ENCODE assay signal across 9 cellular contexts in the genomic region with DNA sequence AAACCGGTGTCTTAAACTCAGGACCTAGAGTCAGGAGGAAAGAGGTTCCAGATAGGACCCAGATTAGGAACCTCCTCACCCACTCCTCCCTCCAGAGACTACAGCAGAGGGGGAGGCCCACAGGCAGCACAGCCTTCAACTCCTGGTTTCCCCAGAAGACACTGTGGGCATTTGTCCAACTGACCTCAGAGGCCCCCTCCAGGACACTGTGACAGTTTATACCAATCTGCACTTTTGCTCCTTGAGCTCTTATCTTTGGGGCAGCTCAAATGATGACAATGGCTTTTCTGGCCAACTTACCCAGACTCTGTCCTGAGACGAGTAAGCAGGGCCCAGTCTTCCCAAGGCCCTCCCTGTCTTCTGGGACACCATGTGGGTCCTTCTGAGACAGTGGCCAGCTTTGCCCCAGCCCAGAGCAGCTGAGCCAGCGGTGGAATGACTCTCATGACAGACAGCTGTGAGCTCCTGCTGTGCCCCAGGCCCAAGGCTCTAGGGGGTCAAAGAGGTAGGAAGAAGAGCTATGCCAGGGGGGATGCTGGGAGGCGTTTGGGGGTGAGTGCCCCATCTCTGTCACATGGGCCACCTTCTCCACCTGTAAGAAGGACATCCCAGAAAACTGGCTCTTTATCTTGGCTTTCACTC. TPM values are rescaled to one million over a fixed set of nuclear protein-coding genes. Genes with fewer than 3 reads are reported as not detected.
DNase-seq lines count a peak whose midpoint lies in the region; ATAC-seq and TF ChIP-seq lines count a peak whose summit lies in the region.
"Had no signal": no experiment of that assay in that cellular context is flagged by ENCODE, and none has a peak within 500 bp of the region (broad histone marks: within the 10 kb centered on the region; RNA-seq: fewer than 3 reads in every experiment).

No MANE protein-coding gene starts in this region.

- H3K4me3 ChIP-seq in fibroblast of pulmonary artery (replicated peaks; ENCODE audit: low read depth, low read length) (peak overlapping the region; percentile 19), HAP-1 (no peak overlapping the region)

- peak overlapping the region; percentile 80 to 86 for H3K4me3 Mint-ChIP-seq in activated T-cell treated with anti-CD3 and anti-CD28 coated beads, Interleukin-2, amount 50 U/mL, for 72 hours
- peak overlapping the region; percentile 58 for H3K4me3 Mint-ChIP-seq in T-helper 17 cell
- H3K4me3 Mint-ChIP-seq in stimulated activated memory B cell treated with anti-CD40 and anti-IgM and Interleukin-4, amounts not matched to agents 10 μg/mL and 1 μg/mL and 100 μg/mL, for 72 hours = peak overlapping the region; percentile 70

- H3K4me1 Mint-ChIP-seq in activated T-cell treated with anti-CD3 and anti-CD28 coated beads, Interleukin-2, amount 50 U/mL, for 72 hours (ENCODE audit: low read depth) = peaks cover 75% of the 10 kb centered on the region
- peaks cover 22% of the 10 kb centered on the region for H3K4me1 Mint-ChIP-seq in T-helper 17 cell
- peaks cover 25% of the 10 kb centered on the region for H3K4me1 Mint-ChIP-seq in stimulated activated memory B cell treated with anti-CD40 and anti-IgM and Interleukin-4, amounts not matched to agents 10 μg/mL and 1 μg/mL and 100 μg/mL, for 72 hours

- no peaks in the 10 kb centered on the region for H3K36me3 ChIP-seq in HAP-1 (replicated peaks)

- H3K27ac Mint-ChIP-seq in activated T-cell treated with anti-CD3 and anti-CD28 coated beads, Interleukin-2, amount 50 U/mL, for 72 hours = peak overlapping the region; percentile 73
- peak overlapping the region; percentile 54 for H3K27ac Mint-ChIP-seq in T-helper 17 cell
- peak overlapping the region; percentile 78 for H3K27ac Mint-ChIP-seq in stimulated activated memory B cell treated with anti-CD40 and anti-IgM and Interleukin-4, amounts not matched to agents 10 μg/mL and 1 μg/mL and 100 μg/mL, for 72 hours

- no peaks in the 10 kb centered on the region for H3K36me3 Mint-ChIP-seq in activated T-cell treated with anti-CD3 and anti-CD28 coated beads, Interleukin-2, amount 50 U/mL, for 72 hours (ENCODE audit: insufficient read depth in 2 of 2)
- peaks cover 4% of the 10 kb centered on the region for H3K36me3 Mint-ChIP-seq in T-helper 17 cell (ENCODE audit: low read depth)
- H3K36me3 Mint-ChIP-seq in stimulated activated memory B cell treated with anti-CD40 and anti-IgM and Interleukin-4, amounts not matched to agents 10 μg/mL and 1 μg/mL and 100 μg/mL, for 72 hours = no peaks in the 10 kb centered on the region

- peaks cover 2% of the 10 kb centered on the region for H3K9me3 ChIP-seq in T-helper 17 cell (ENCODE audit: control insufficient read depth, low read length, poor library complexity, severe bottlenecking)
- H3K9me3 ChIP-seq in HAP-1 = no peaks in the 10 kb centered on the region

- no peaks in the 10 kb centered on the region for H3K9me3 Mint-ChIP-seq in activated T-cell treated with anti-CD3 and anti-CD28 coated beads, Interleukin-2, amount 50 U/mL, for 72 hours
- peaks cover 9% of the 10 kb centered on the region for H3K9me3 Mint-ChIP-seq in stimulated activated memory B cell treated with anti-CD40 and anti-IgM and Interleukin-4, amounts not matched to agents 10 μg/mL and 1 μg/mL and 100 μg/mL, for 72 hours

- in situ Hi-C loops in HAP-1 (cut with MboI; ENCODE audit: low sequenced_read_pairs) = no loop called here

- TF ChIP-seq CTCF in fibroblast of pulmonary artery (IDR thresholded peaks at IDR 0.05; ENCODE audit: low read length, missing control alignments) = no peak

- H3K27me3 Mint-ChIP-seq in activated T-cell treated with anti-CD3 and anti-CD28 coated beads, Interleukin-2, amount 50 U/mL, for 72 hours (ENCODE audit: low read depth) = peaks cover 7% of the 10 kb centered on the region
- peaks cover 51% of the 10 kb centered on the region for H3K27me3 Mint-ChIP-seq in T-helper 17 cell
- H3K27me3 Mint-ChIP-seq in stimulated activated memory B cell treated with anti-CD40 and anti-IgM and Interleukin-4, amounts not matched to agents 10 μg/mL and 1 μg/mL and 100 μg/mL, for 72 hours = peaks cover 61% of the 10 kb centered on the region

- H3K27me3 ChIP-seq in HAP-1 (ENCODE audit: low read depth) = peaks cover 6% of the 10 kb centered on the region; the same call in 1 of the 2 replicates

- peak in 1 of 2 donors; percentile 18 for DNase-seq in activated T-cell treated with anti-CD3 and anti-CD28 coated beads, Interleukin-2, amount 50 U/mL, for 72 hours
- no peak for DNase-seq in activated T-cell treated with anti-CD3 and anti-CD28 coated beads, Interleukin-2, amount 50 U/mL, for 48 hours
- DNase-seq in T-helper 17 cell (no peak), fibroblast of pulmonary artery (ENCODE audit: low read depth) (no peak), NCI-H128 (lab: John Stamatoyannopoulos, UW; ENCODE audit: unreplicated experiment) (no peak), HAP-1 (ENCODE audit: low spot score in 2 of 2) (no peak), DMS114 treated with DMSO at 0.1 percent for 48 hours (lab: John Stamatoyannopoulos, UW; ENCODE audit: unreplicated experiment) (no peak)

- peaks cover 9% of the 10 kb centered on the region for H3K4me1 ChIP-seq in HAP-1

- no peak for ATAC-seq in activated T-cell treated with anti-CD3 and anti-CD28 coated beads, Interleukin-2, amount 50 U/mL, for 72 hours (replicated peaks in 1 of 2)
- no peak for ATAC-seq in T-helper 17 cell
- ATAC-seq in stimulated activated memory B cell treated with anti-CD40 and anti-IgM and Interleukin-4, amounts not matched to agents 10 μg/mL and 1 μg/mL and 100 μg/mL, for 72 hours = no peak

RNA-seq across cellular contexts. Expression of a gene that starts 14.3 kb away (rescaled TPM):
- total RNA-seq in activated T-cell treated with anti-CD3 and anti-CD28 coated beads, Interleukin-2, amount 50 U/mL, for 72 hours = not detected
- total RNA-seq in T-helper 17 cell = not detected
- total RNA-seq: left ventricle myocardium superior had no signal

RNA-seq across cellular contexts. Expression of a gene that starts 30.7 kb away (rescaled TPM):
- total RNA-seq in activated T-cell treated with anti-CD3 and anti-CD28 coated beads, Interleukin-2, amount 50 U/mL, for 72 hours = not detected
- not detected for total RNA-seq in T-helper 17 cell
- total RNA-seq: left ventricle myocardium superior had no signal

RNA-seq across cellular contexts. Expression of a gene that starts 43.3 kb away (rescaled TPM):
- 1 to 10 TPM; 2.4 to 2.9 TPM for total RNA-seq in activated T-cell treated with anti-CD3 and anti-CD28 coated beads, Interleukin-2, amount 50 U/mL, for 72 hours
- 1 to 10 TPM; 2.2 to 3.5 TPM for total RNA-seq in T-helper 17 cell
